Comparison of ENCODE assay signal across 11 cellular contexts in genomic region chr17:75183999-75184884, GRCh38. TPM values are rescaled to one million over a fixed set of nuclear protein-coding genes. Genes with fewer than 3 reads are reported as not detected.
DNase-seq lines count a peak whose midpoint lies in the region; ATAC-seq and TF ChIP-seq lines count a peak whose summit lies in the region.
"Had no signal": no experiment of that assay in that cellular context is flagged by ENCODE, and none has a peak within 500 bp of the region (broad histone marks: within the 10 kb centered on the region; RNA-seq: fewer than 3 reads in every experiment).

No MANE protein-coding gene starts in this region.

- no peak overlapping the region for H3K4me3 ChIP-seq in BLaER1
- no peak overlapping the region for H3K4me3 ChIP-seq in H7 (ENCODE audit: insufficient read depth, low read depth, low read length)
- no peak overlapping the region for H3K4me3 ChIP-seq in naive thymus-derived CD4-positive, alpha-beta T cell (ENCODE audit: low read length)

- CTCF ChIA-PET in naive thymus-derived CD4-positive, alpha-beta T cell (lab: Charles Lee), result interaction anchor here (0.5 to 0.9 kb wide), 3 partner anchors 70 to 175 kb away, joined by 3 to 4 read pairs (median 4); no protein-coding TSS in a partner anchor

- ATAC-seq in naive thymus-derived CD4-positive, alpha-beta T cell, result no peak
- no peak for ATAC-seq in GM19324 (IDR thresholded peaks at IDR 0.05; ENCODE audit: low FRiP score, unreplicated experiment)
- ATAC-seq in GM21528 (IDR thresholded peaks at IDR 0.05; ENCODE audit: low FRiP score, unreplicated experiment), result no peak
- ATAC-seq in foreskin keratinocyte, result no peak
- ATAC-seq: lower lobe of right lung had no signal

- H3K9me3 Mint-ChIP-seq in activated naive CD8-positive, alpha-beta T cell (ENCODE audit: low read depth), result no peaks in the 10 kb centered on the region
- H3K9me3 Mint-ChIP-seq in naive thymus-derived CD4-positive, alpha-beta T cell, result no peaks in the 10 kb centered on the region

- H3K27ac Mint-ChIP-seq in activated naive CD8-positive, alpha-beta T cell, result peak overlapping the region; percentile 97
- H3K27ac Mint-ChIP-seq in naive thymus-derived CD4-positive, alpha-beta T cell, result peak overlapping the region; percentile 92 to 99 (median 97)

- H3K27me3 Mint-ChIP-seq in activated naive CD8-positive, alpha-beta T cell, result no peaks in the 10 kb centered on the region
- H3K27me3 Mint-ChIP-seq in naive thymus-derived CD4-positive, alpha-beta T cell, result no peaks in the 10 kb centered on the region

- H3K36me3 ChIP-seq in BLaER1 (peaks cover 13% of the 10 kb centered on the region), H7 (replicated peaks; ENCODE audit: control insufficient read depth, insufficient read depth, low read length) (peaks cover 8% of the 10 kb centered on the region)
- H3K36me3 ChIP-seq in naive thymus-derived CD4-positive, alpha-beta T cell (ENCODE audit: control insufficient read depth in 2 of 3, insufficient read depth in 3 of 3, low read length in 3 of 3), result peaks cover 0 to 14% (median 0%) of the 10 kb centered on the region in 3 experiments

- H3K36me3 Mint-ChIP-seq in activated naive CD8-positive, alpha-beta T cell, result no peaks in the 10 kb centered on the region
- peaks cover 0 to 16% (median 0%) of the 10 kb centered on the region in 5 donors for H3K36me3 Mint-ChIP-seq in naive thymus-derived CD4-positive, alpha-beta T cell

- no peak overlapping the region for H3K9ac ChIP-seq in BLaER1

- no peaks in the 10 kb centered on the region for H3K9me3 ChIP-seq in BLaER1
- H3K9me3 ChIP-seq in naive thymus-derived CD4-positive, alpha-beta T cell (ENCODE audit: control insufficient read depth in 2 of 3, low read length in 3 of 3), result no peaks in the 10 kb centered on the region
- H3K9me3 ChIP-seq: lower lobe of right lung, right atrium auricular region had no signal

- peak overlapping the region; percentile 68; the same call in 1 of the 2 replicates for H3K4me2 ChIP-seq in BLaER1

- DNase-seq in H7 (peak; percentile 3), foreskin keratinocyte (no peak), HCEC 1CT (no peak)
- DNase-seq in naive thymus-derived CD4-positive, alpha-beta T cell, result no peak
- DNase-seq: NCI-H345 had no signal

- no peaks in the 10 kb centered on the region for H3K27me3 ChIP-seq in BLaER1
- H3K27me3 ChIP-seq in H7 (ENCODE audit: control insufficient read depth, insufficient read depth, low read length), result no peaks in the 10 kb centered on the region
- H3K27me3 ChIP-seq in naive thymus-derived CD4-positive, alpha-beta T cell (ENCODE audit: control insufficient read depth in 2 of 2, insufficient read depth in 2 of 2, low read length in 2 of 2), result no peaks in the 10 kb centered on the region
- no peaks in the 10 kb centered on the region for H3K27me3 ChIP-seq in foreskin keratinocyte
- H3K27me3 ChIP-seq: right atrium auricular region had no signal

- peak overlapping the region; percentile 83 for H3K4me3 Mint-ChIP-seq in activated naive CD8-positive, alpha-beta T cell
- peak overlapping the region; percentile 67 to 100 (median 90) for H3K4me3 Mint-ChIP-seq in naive thymus-derived CD4-positive, alpha-beta T cell

- intact Hi-C loops in naive thymus-derived CD4-positive, alpha-beta T cell (cut with micrococcal nuclease), result loop anchor here (1.0 to 10.0 kb wide), 13 partner anchors 21 to 439 kb away; partner anchors contain the start of genes GGA3 (in 2 of the 2), MRPS7 (in 2 of the 2), NT5C (in 2 of the 2) and NUP85 (in 2 of the 2)

- H3K27ac ChIP-seq in BLaER1, result no peak overlapping the region
- peak overlapping the region; percentile 94 for H3K27ac ChIP-seq in naive thymus-derived CD4-positive, alpha-beta T cell (ENCODE audit: low read depth, low read length)
- no peak overlapping the region for H3K27ac ChIP-seq in foreskin keratinocyte

- peaks cover 35% of the 10 kb centered on the region for H3K4me1 Mint-ChIP-seq in activated naive CD8-positive, alpha-beta T cell (ENCODE audit: low read depth)
- H3K4me1 Mint-ChIP-seq in naive thymus-derived CD4-positive, alpha-beta T cell, result peaks cover 20 to 44% (median 35%) of the 10 kb centered on the region in 7 donors

- POLR2A ChIA-PET in naive thymus-derived CD4-positive, alpha-beta T cell (lab: Charles Lee), result interaction anchor here (0.6 to 2.6 kb wide), 10 partner anchors 15 to 194 kb away, joined by 3 to 22 read pairs (median 3); partner anchors contain the start of genes ATP5PD, JPT1, KCTD2 and MIF4GD

- H3K4me1 ChIP-seq in BLaER1, result peaks cover 27% of the 10 kb centered on the region
- peaks cover 22 to 26% of the 10 kb centered on the region in 2 donors for H3K4me1 ChIP-seq in naive thymus-derived CD4-positive, alpha-beta T cell (ENCODE audit: control insufficient read depth in 2 of 2, insufficient read depth in 2 of 2, low read length in 2 of 2)
- H3K4me1 ChIP-seq in foreskin keratinocyte, result no peaks in the 10 kb centered on the region

- no peak for TF ChIP-seq CTCF in foreskin keratinocyte (conservative IDR thresholded peaks at IDR 0.05)

- peaks cover 32% of the 10 kb centered on the region for H4K20me1 ChIP-seq in BLaER1

RNA-seq across cellular contexts. Expression of gene SUMO2, which starts 1.5 kb away (rescaled TPM):
- total RNA-seq in H7 (2014; rRNA removed; shearing (Covaris generic)), result 321 and 329 TPM in 2 replicates
- total RNA-seq in naive thymus-derived CD4-positive, alpha-beta T cell, result 100 to 1,000 TPM; 201 to 494 (median 247) TPM
- polyA plus RNA-seq in naive thymus-derived CD4-positive, alpha-beta T cell, result 100 to 1,000 TPM; 173 to 357 TPM
- 284 and 299 TPM in 2 replicates for total RNA-seq in foreskin keratinocyte
- polyA plus RNA-seq in foreskin keratinocyte, result 326 and 355 TPM in 2 replicates

RNA-seq across cellular contexts. Expression of gene NUP85, which starts 21.2 kb away (rescaled TPM):
- total RNA-seq in H7 (2014; rRNA removed; shearing (Covaris generic)), result 61.7 and 62.8 TPM in 2 replicates
- total RNA-seq in naive thymus-derived CD4-positive, alpha-beta T cell, result 100 to 1,000 TPM in 2 of 5 experiments, 10 to 100 TPM in 3; 96.3 to 143 (median 99.2) TPM
- polyA plus RNA-seq in naive thymus-derived CD4-positive, alpha-beta T cell, result 10 to 100 TPM; 21.0 to 57.3 TPM
- 74.4 and 81.5 TPM in 2 replicates for total RNA-seq in foreskin keratinocyte
- 55.9 and 66.9 TPM in 2 replicates for polyA plus RNA-seq in foreskin keratinocyte

RNA-seq across cellular contexts. Expression of gene JPT1, which starts 29.9 kb away (rescaled TPM):
- 410 and 454 TPM in 2 replicates for total RNA-seq in H7 (2014; rRNA removed; shearing (Covaris generic))
- total RNA-seq in naive thymus-derived CD4-positive, alpha-beta T cell, result 100 to 1,000 TPM in 1 of 5 experiments, 10 to 100 TPM in 4; 12.3 to 227 (median 29.3) TPM
- 10 to 100 TPM; 70.0 to 72.3 TPM for polyA plus RNA-seq in naive thymus-derived CD4-positive, alpha-beta T cell
- 463 and 622 TPM in 2 replicates for total RNA-seq in foreskin keratinocyte
- 705 and 905 TPM in 2 replicates for polyA plus RNA-seq in foreskin keratinocyte

RNA-seq across cellular contexts. Expression of gene NT5C, which starts 52.7 kb away (rescaled TPM):
- 106 and 118 TPM in 2 replicates for total RNA-seq in H7 (2014; rRNA removed; shearing (Covaris generic))
- 10 to 100 TPM; 23.4 to 54.8 (median 37.5) TPM for total RNA-seq in naive thymus-derived CD4-positive, alpha-beta T cell
- 10 to 100 TPM; 31.1 to 33.1 TPM for polyA plus RNA-seq in naive thymus-derived CD4-positive, alpha-beta T cell
- total RNA-seq in foreskin keratinocyte, result 76.5 and 76.8 TPM in 2 replicates
- 109 and 111 TPM in 2 replicates for polyA plus RNA-seq in foreskin keratinocyte
